Comparison of ENCODE assay signal across 8 cellular contexts in the genomic region with DNA sequence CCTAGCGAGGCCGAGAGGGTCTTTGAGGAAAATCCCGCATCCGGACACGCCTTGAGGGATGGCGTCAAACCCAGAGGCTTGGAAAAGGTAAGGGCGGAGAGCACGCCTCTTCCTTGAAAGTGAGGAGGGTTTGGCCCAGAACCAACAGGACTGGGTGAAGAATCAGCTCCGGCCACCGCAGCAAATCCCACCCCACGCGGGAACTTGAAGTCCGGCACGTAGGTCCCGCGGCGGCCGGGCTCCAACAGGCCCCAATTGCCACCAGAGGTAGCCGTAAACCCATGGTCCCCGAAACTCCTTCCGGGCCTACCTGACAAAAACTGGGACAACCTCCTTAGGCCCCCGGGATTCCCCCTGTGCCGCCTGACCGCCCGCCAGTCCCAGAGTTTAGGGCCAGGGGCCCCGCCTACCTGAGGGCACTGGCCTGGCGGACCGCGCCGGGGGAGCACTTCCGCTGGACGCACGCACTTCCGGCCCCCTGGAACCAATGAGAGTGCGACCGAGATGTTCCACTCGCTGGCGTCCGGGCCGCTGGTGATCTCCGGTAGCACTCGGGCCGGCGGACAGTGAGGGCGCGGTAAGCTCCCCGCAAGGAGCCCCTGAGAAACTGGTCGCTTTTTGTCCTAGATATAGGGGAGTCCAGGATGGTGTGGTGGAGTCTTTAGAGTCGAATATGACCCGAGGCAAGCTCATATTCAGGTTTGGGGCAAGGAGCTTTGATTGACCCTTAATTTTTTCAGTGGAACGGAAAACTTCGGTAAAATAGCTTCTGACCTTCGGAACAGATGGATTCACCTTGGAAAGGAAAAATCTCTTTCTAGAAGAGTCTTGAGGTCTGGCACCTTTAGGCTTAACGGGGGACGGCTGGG. TPM values are rescaled to one million over a fixed set of nuclear protein-coding genes. Genes with fewer than 3 reads are reported as not detected.
A peak's percentile ranks its signal among the peaks of the same experiment; 100 is the strongest.
DNase-seq lines count a peak whose midpoint lies in the region; FAIRE-seq and TF ChIP-seq lines count a peak whose summit lies in the region.

Gene LZIC, minus strand, starts transcription at position 453 of the 869 bp plus-strand sequence. CDS start 6,772 bp downstream, outside the sequence.
Gene NMNAT1, plus strand, starts transcription at position 537 of the 869 bp plus-strand sequence. CDS start 28,599 bp downstream, outside the sequence.

- no peak within 1 kb of the TSS for H4K5ac ChIP-seq in H1 (ENCODE audit: insufficient read length, low read depth, low read length)
- H4K5ac ChIP-seq in mesendoderm (ENCODE audit: low read length): no peak within 1 kb of the TSS

- no peaks in the 10 kb centered on the region for H3K79me1 ChIP-seq in H1 (ENCODE audit: low read depth, low read length)
- H3K79me1 ChIP-seq in mesendoderm (ENCODE audit: low read length): no peaks in the 10 kb centered on the region

- peak within 1 kb of the TSS; percentile 78 for H3K18ac ChIP-seq in H1 (ENCODE audit: extremely low read depth, low read length)
- H3K18ac ChIP-seq in mesendoderm (ENCODE audit: low read length): peak within 1 kb of the TSS; percentile 8

- TF ChIP-seq CTCF in GM20000 (IDR thresholded peaks at IDR 0.05; ENCODE audit: extremely low read depth, missing control alignments) (no peak), H1 (IDR thresholded peaks at IDR 0.05; ENCODE audit: control extremely low read depth in 1 of 3, insufficient read depth in 1 of 3, low read depth in 1 of 3, low read length in 3 of 3) (peak in 1 of 3 experiments; percentile 15; a peak in 1 of 4 replicates)

- H3K27me3 ChIP-seq in H1 (replicated peaks in 1 of 4; ENCODE audit: control insufficient read depth in 3 of 4, extremely low read depth in 1 of 4, insufficient read depth in 3 of 4, low read length in 3 of 4): no peaks in the 10 kb centered on the region
- H3K27me3 ChIP-seq in mesendoderm (ENCODE audit: insufficient read depth, low read length, poor library complexity): no peaks in the 10 kb centered on the region

- TF ChIP-seq RAD21 in H1 (IDR thresholded peaks at IDR 0.05 in 1 of 2, conservative IDR thresholded peaks at IDR 0.05 in 1 of 2; ENCODE audit: low read depth in 2 of 2, low read length in 2 of 2): peak in 1 of 2 experiments; percentile 15; a peak in 1 of 4 replicates

- H3K14ac ChIP-seq in H1 (ENCODE audit: insufficient read length): no peak within 1 kb of the TSS

- H2BK20ac ChIP-seq in H1 (ENCODE audit: low read length): no peak within 1 kb of the TSS

- peak within 1 kb of the TSS; percentile 50; the same call in 1 of the 2 replicates for H2BK12ac ChIP-seq in H1 (ENCODE audit: low read depth, low read length)

- H2BK15ac ChIP-seq in H1 (ENCODE audit: low read length) (no peak within 1 kb of the TSS; the same call in 1 of the 2 replicates), mesendoderm (replicated peaks; ENCODE audit: low read depth) (no peak within 1 kb of the TSS)

- H3K9me3 ChIP-seq in H1 (ENCODE audit: insufficient read depth in 2 of 2, low read depth in 1 of 2, low read length in 1 of 2): no peaks in the 10 kb centered on the region

- H4K20me1 ChIP-seq in H1 (replicated peaks in 1 of 2; ENCODE audit: control insufficient read depth in 1 of 2, insufficient read depth in 2 of 2, low read length in 2 of 2): no peaks in the 10 kb centered on the region

- H3K4ac ChIP-seq in H1 (replicated peaks; ENCODE audit: insufficient read length, low read depth, low read length) (peak within 1 kb of the TSS; percentile 87), mesendoderm (ENCODE audit: low read depth, low read length) (no peak within 1 kb of the TSS)

- CTCF ChIA-PET in H1 (lab: Charles Lee; ENCODE audit: partially characterized antibody): interaction anchor here (0.6 to 4.3 kb wide), 21 partner anchors 10 to 274 kb away, joined by 3 to 55 read pairs (median 4); no protein-coding TSS in a partner anchor

- peaks cover 5% of the 10 kb centered on the region; the same call in 1 of the 2 replicates for H3K23me2 ChIP-seq in H1 (ENCODE audit: low read depth, low read length)

- POLR2A ChIA-PET in H1 (lab: Charles Lee; ENCODE audit: partially characterized antibody): interaction anchor here (0.6 to 2.6 kb wide), 31 partner anchors 10 to 329 kb away, joined by 3 to 12 read pairs (median 5); partner anchors contain the start of genes CTNNBIP1, KIF1B and UBE4B

- H2BK120ac ChIP-seq in H1 (replicated peaks; ENCODE audit: low read depth, low read length) (no peak within 1 kb of the TSS), mesendoderm (ENCODE audit: low read depth, low read length) (no peak within 1 kb of the TSS)

- H3K4me3 ChIP-seq in H1 (ENCODE audit: extremely low read depth in 1 of 4, insufficient read depth in 2 of 4, low read depth in 3 of 4, low read length in 4 of 4): peak within 1 kb of the TSS; percentile 72 to 94 (median 88)
- H3K4me3 ChIP-seq in mesendoderm (ENCODE audit: low read length): peak within 1 kb of the TSS; percentile 97

- peak; percentile 99 for DNase-seq in COLO668 (lab: John Stamatoyannopoulos, UW; ENCODE audit: unreplicated experiment)
- DNase-seq in GM20000 (ENCODE audit: low spot score): peak; percentile 90
- DNase-seq in HS-5 (ENCODE audit: low read depth): peak; percentile 77
- peak; percentile 89 for DNase-seq in NOMO-1 treated with DMSO at 0.1 percent for 48 hours (lab: John Stamatoyannopoulos, UW; ENCODE audit: unreplicated experiment)
- peak; percentile 82 to 94 (median 88) for DNase-seq in activated CD8-positive, alpha-beta memory T cell treated with anti-CD3 and anti-CD28 coated beads for 48 hours (ENCODE audit: low read depth in 2 of 3, low spot score in 2 of 3)
- DNase-seq in H1 (ENCODE audit: low read depth in 1 of 2, low spot score in 2 of 2): peak; percentile 81 to 94
- DNase-seq in mesendoderm: peak; percentile 97
- peak; percentile 79 for DNase-seq in stimulated activated CD8-positive, alpha-beta memory T cell treated with anti-CD3 and anti-CD28 coated beads, Interleukin-12 subunit alpha, Interleukin-12 subunit beta, amount 100 ng/mL, for 24 hours (ENCODE audit: extremely low read depth)

- H3K23ac ChIP-seq in H1 (ENCODE audit: insufficient read length) (no peak within 1 kb of the TSS), mesendoderm (ENCODE audit: low read length) (no peak within 1 kb of the TSS)

- WGBS in H1 (ENCODE audit: extremely low coverage in 1 of 2, insufficient coverage in 1 of 2, insufficient read length in 1 of 2, insufficient replicate concordance in 2 of 2, low coverage in 1 of 2, low lambda C conversion rate in 2 of 2, missing lambda C conversion rate in 1 of 2), 2 experiments: 1% methylated on average over 50 of the region's 55 CpGs; no CpG with 5 or more reads in 1 of the 2 experiments
- WGBS in mesendoderm (ENCODE audit: extremely low coverage, insufficient coverage, low lambda C conversion rate): no CpG with 5 or more reads among the region's 55 CpGs

- no peaks in the 10 kb centered on the region for H3K36me3 ChIP-seq in H1 (ENCODE audit: control insufficient read depth in 2 of 4, insufficient read depth in 4 of 4, low read length in 3 of 4)
- no peaks in the 10 kb centered on the region for H3K36me3 ChIP-seq in mesendoderm (ENCODE audit: control insufficient read depth, insufficient read depth, low read length)

- no peak for FAIRE-seq in H1 (lab: Jason Lieb, UNC)

- H3K9ac ChIP-seq in H1 (replicated peaks in 1 of 4; ENCODE audit: extremely low read depth in 1 of 4, low read depth in 3 of 4, low read length in 3 of 4): peak within 1 kb of the TSS; percentile 71 to 95 (median 80)
- peak within 1 kb of the TSS; percentile 97 for H3K9ac ChIP-seq in mesendoderm (ENCODE audit: low read length)

- peak within 1 kb of the TSS; percentile 87 for H2AFZ ChIP-seq in H1 (ENCODE audit: low read length)

- no peaks in the 10 kb centered on the region for H3K4me1 ChIP-seq in H1 (replicated peaks in 1 of 4; ENCODE audit: control insufficient read depth in 3 of 4, insufficient read depth in 4 of 4, low read length in 3 of 4)
- no peaks in the 10 kb centered on the region for H3K4me1 ChIP-seq in mesendoderm (ENCODE audit: control insufficient read depth, low read depth, low read length)

- TF ChIP-seq EP300 in H1 (IDR thresholded peaks at IDR 0.05; ENCODE audit: borderline replicate concordance in 1 of 2, low read depth in 2 of 2, low read length in 2 of 2): peak in 1 of 2 experiments; percentile 68; a peak in 1 of 3 replicates

- H4K91ac ChIP-seq in H1 (replicated peaks; ENCODE audit: insufficient read length, low read length): peak within 1 kb of the TSS; percentile 47

- H3K4me2 ChIP-seq in H1 (ENCODE audit: insufficient read depth in 1 of 2, low read depth in 2 of 2, low read length in 2 of 2): peak within 1 kb of the TSS; percentile 89 to 91
- peak within 1 kb of the TSS; percentile 94 for H3K4me2 ChIP-seq in mesendoderm (ENCODE audit: low read length)

- peak; percentile 73 to 94 for TF ChIP-seq POLR2A in H1 (IDR thresholded peaks at IDR 0.05; ENCODE audit: control extremely low read depth in 1 of 2, low read depth in 2 of 2, low read length in 2 of 2)

- H3K56ac ChIP-seq in H1 (replicated peaks; ENCODE audit: insufficient read length, low read depth, low read length): peak within 1 kb of the TSS; percentile 62
- peak within 1 kb of the TSS; percentile 95 for H3K56ac ChIP-seq in mesendoderm (ENCODE audit: low read length)

- H3K27ac ChIP-seq in H1 (ENCODE audit: low read depth, low read length): peak within 1 kb of the TSS; percentile 76
- H3K27ac ChIP-seq in mesendoderm (ENCODE audit: low read depth, low read length): peak within 1 kb of the TSS; percentile 68

- H3K79me2 ChIP-seq in H1 (ENCODE audit: control insufficient read depth in 1 of 2, insufficient read depth in 2 of 2, low read length in 2 of 2) (no peaks in the 10 kb centered on the region), mesendoderm (ENCODE audit: control insufficient read depth, insufficient read depth, low read length) (no peaks in the 10 kb centered on the region)

- H2AK5ac ChIP-seq in H1 (ENCODE audit: low read depth, low read length) (no peak within 1 kb of the TSS), mesendoderm (ENCODE audit: low read length) (no peak within 1 kb of the TSS)

- H2BK5ac ChIP-seq in H1 (ENCODE audit: low read depth, low read length) (peak within 1 kb of the TSS; percentile 83), mesendoderm (ENCODE audit: low read length) (no peak within 1 kb of the TSS)

- H4K8ac ChIP-seq in H1 (ENCODE audit: extremely low read depth, insufficient read depth, low read length) (peak within 1 kb of the TSS; percentile 76), mesendoderm (ENCODE audit: low read depth, low read length) (peak within 1 kb of the TSS; percentile 87)

RNA-seq across cellular contexts. Expression of gene LZIC, which starts in this region (rescaled TPM):
- 20.0 and 20.3 TPM in 2 replicates for total RNA-seq in H1 (2021; fragmentation: NEBNext Ultra II Directional; extraction: Animal tissue kit (Norgen Biotek cat#: 25700))
- 2.2 and 4.8 TPM in 2 replicates for polyA plus RNA-seq in H1 (2011; rRNA removed)
- polyA plus RNA-seq in H1 (2011; cell fraction: cytosol; rRNA removed): 6.7 TPM
- 2.9 TPM for polyA plus RNA-seq in H1 (2011; cell fraction: nucleus; rRNA removed)
- polyA plus RNA-seq in H1 (2012, experiment 1 of 2): 9.4 to 26.2 TPM (median 12.9 TPM) in 4 replicates
- 4.1 TPM for polyA plus RNA-seq in H1 (2012, experiment 2 of 2)
- 13.9 TPM for polyA plus RNA-seq in H1 (2013, experiment 1 of 2)
- 15.8 TPM for polyA plus RNA-seq in H1 (2013, experiment 2 of 2)
- polyA minus RNA-seq in H1 (2011; rRNA and poly(A)+ RNA removed): 6.9 and 7.8 TPM in 2 replicates
- polyA minus RNA-seq in H1 (2011; cell fraction: cytosol; rRNA and poly(A)+ RNA removed): 3.5 TPM
- 8.0 TPM for polyA minus RNA-seq in H1 (2011; cell fraction: nucleus; rRNA and poly(A)+ RNA removed)
- 16.6 TPM for polyA plus RNA-seq in mesendoderm (2013, experiment 1 of 2)
- polyA plus RNA-seq in mesendoderm (2013, experiment 2 of 2): 16.6 TPM

RNA-seq across cellular contexts. Expression of gene NMNAT1, which starts in this region (rescaled TPM):
- total RNA-seq in H1 (2021; fragmentation: NEBNext Ultra II Directional; extraction: Animal tissue kit (Norgen Biotek cat#: 25700)): 2.0 and 2.5 TPM in 2 replicates
- 1.8 and 2.0 TPM in 2 replicates for polyA plus RNA-seq in H1 (2011; rRNA removed)
- polyA plus RNA-seq in H1 (2011; cell fraction: cytosol; rRNA removed): 2.9 TPM
- 1.3 TPM for polyA plus RNA-seq in H1 (2011; cell fraction: nucleus; rRNA removed)
- polyA plus RNA-seq in H1 (2012, experiment 1 of 2): 2.7 to 4.7 TPM (median 3.3 TPM) in 4 replicates
- 0.47 TPM for polyA plus RNA-seq in H1 (2012, experiment 2 of 2)
- polyA plus RNA-seq in H1 (2013, experiment 1 of 2): 2.5 TPM
- 2.0 TPM for polyA plus RNA-seq in H1 (2013, experiment 2 of 2)
- polyA minus RNA-seq in H1 (2011; rRNA and poly(A)+ RNA removed): 3.0 and 4.8 TPM in 2 replicates
- 1.3 TPM for polyA minus RNA-seq in H1 (2011; cell fraction: cytosol; rRNA and poly(A)+ RNA removed)
- polyA minus RNA-seq in H1 (2011; cell fraction: nucleus; rRNA and poly(A)+ RNA removed): 1.2 TPM
- 2.0 TPM for polyA plus RNA-seq in mesendoderm (2013, experiment 1 of 2)
- polyA plus RNA-seq in mesendoderm (2013, experiment 2 of 2): 1.5 TPM

Comparison
In these comparisons a context has a peak if more than half of its experiments do, and no peak if none do; other contexts are left out.
1. Peak in every context shown above with its lines: DNase-seq, H3K4me3 ChIP-seq and H3K27ac ChIP-seq.